ENCODE assay signal across 10 cellular contexts in the genomic region with DNA sequence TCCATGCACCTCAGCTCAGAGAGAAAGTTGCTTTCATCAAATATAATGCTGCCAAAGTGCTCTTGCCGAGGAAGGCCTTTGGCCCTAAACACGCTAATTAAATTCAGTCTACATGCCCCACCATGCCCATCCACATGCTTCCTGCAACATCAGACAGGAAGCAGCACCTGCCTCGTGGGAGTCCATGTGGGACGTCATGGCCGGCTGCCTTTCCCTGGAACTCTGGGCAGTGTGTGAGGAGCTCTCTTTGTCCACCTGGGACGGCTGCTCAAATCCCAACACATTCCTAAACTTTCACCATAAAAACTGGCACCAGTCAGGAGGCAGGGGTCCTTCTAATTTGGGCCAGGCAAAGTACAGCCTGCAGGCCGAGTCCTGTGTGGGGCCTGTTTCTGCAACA.
DNase-seq lines count a peak whose midpoint lies in the region; ATAC-seq lines count a peak whose summit lies in the region.
"Had no signal": no experiment of that assay in that cellular context is flagged by ENCODE, and none has a peak within 500 bp of the region (broad histone marks: within the 10 kb centered on the region; RNA-seq: fewer than 3 reads in every experiment).

No MANE protein-coding gene starts in this region.

- H3K27me3 Mint-ChIP-seq in stimulated activated naive CD8-positive, alpha-beta T cell treated with anti-CD3 and anti-CD28 coated beads, Interleukin-15, Interleukin-2, amounts not matched to agents 100 ng/mL and 50 ng/mL, for 24 hours = no peaks in the 10 kb centered on the region
- H3K27me3 Mint-ChIP-seq in effector memory CD8-positive, alpha-beta T cell = peaks cover 0 to under 1% of the 10 kb centered on the region in 2 donors

- ATAC-seq in stimulated activated naive CD8-positive, alpha-beta T cell treated with anti-CD3 and anti-CD28 coated beads, Interleukin-15, Interleukin-2, amounts not matched to agents 100 U/mL and 50 U/mL, for 24 hours = no peak
- ATAC-seq in effector memory CD8-positive, alpha-beta T cell (replicated peaks) = no peak
- ATAC-seq in HG03280 (IDR thresholded peaks at IDR 0.05; ENCODE audit: unreplicated experiment) = no peak

- no peaks in the 10 kb centered on the region for H3K9me3 Mint-ChIP-seq in stimulated activated naive CD8-positive, alpha-beta T cell treated with anti-CD3 and anti-CD28 coated beads, Interleukin-15, Interleukin-2, amounts not matched to agents 100 ng/mL and 50 ng/mL, for 24 hours
- no peaks in the 10 kb centered on the region for H3K9me3 Mint-ChIP-seq in effector memory CD8-positive, alpha-beta T cell

- H3K36me3 Mint-ChIP-seq in stimulated activated naive CD8-positive, alpha-beta T cell treated with anti-CD3 and anti-CD28 coated beads, Interleukin-15, Interleukin-2, amounts not matched to agents 100 ng/mL and 50 ng/mL, for 24 hours (ENCODE audit: low read depth) = no peaks in the 10 kb centered on the region
- H3K36me3 Mint-ChIP-seq in effector memory CD8-positive, alpha-beta T cell (ENCODE audit: insufficient read depth) = peaks cover 10% of the 10 kb centered on the region

- no peak for DNase-seq in stimulated activated naive CD8-positive, alpha-beta T cell treated with anti-CD3 and anti-CD28 coated beads, Interleukin-15, Interleukin-2, amounts not matched to agents 100 U/mL and 50 U/mL, for 24 hours
- DNase-seq in NCI-H526 treated with DMSO at 0.1 percent for 48 hours (lab: John Stamatoyannopoulos, UW) (peak; percentile 8), NCI-H187 treated with DMSO at 0.1 percent for 48 hours (lab: John Stamatoyannopoulos, UW) (no peak), foreskin melanocyte (no peak)
- no peak for DNase-seq in effector memory CD8-positive, alpha-beta T cell
- DNase-seq: Caco-2, glutamatergic neuron, kidney glomerular epithelial cell had no signal

- H3K27ac Mint-ChIP-seq in stimulated activated naive CD8-positive, alpha-beta T cell treated with anti-CD3 and anti-CD28 coated beads, Interleukin-15, Interleukin-2, amounts not matched to agents 100 ng/mL and 50 ng/mL, for 24 hours = peak overlapping the region; percentile 58
- H3K27ac Mint-ChIP-seq in effector memory CD8-positive, alpha-beta T cell = peak overlapping the region; percentile 70 to 93

- no peak overlapping the region for H3K4me3 Mint-ChIP-seq in stimulated activated naive CD8-positive, alpha-beta T cell treated with anti-CD3 and anti-CD28 coated beads, Interleukin-15, Interleukin-2, amounts not matched to agents 100 ng/mL and 50 ng/mL, for 24 hours
- H3K4me3 Mint-ChIP-seq in effector memory CD8-positive, alpha-beta T cell = peak overlapping the region; percentile 69 to 75

- peaks cover 50% of the 10 kb centered on the region for H3K4me1 Mint-ChIP-seq in stimulated activated naive CD8-positive, alpha-beta T cell treated with anti-CD3 and anti-CD28 coated beads, Interleukin-15, Interleukin-2, amounts not matched to agents 100 ng/mL and 50 ng/mL, for 24 hours (ENCODE audit: low read depth)
- H3K4me1 Mint-ChIP-seq in effector memory CD8-positive, alpha-beta T cell (ENCODE audit: low read depth in 2 of 2) = peaks cover 35 to 47% of the 10 kb centered on the region in 2 donors
